Comparison of ENCODE assay signal across 22 cellular contexts in genomic region chr6:148816117-148816516, GRCh38.
A peak's percentile ranks its signal among the peaks of the same experiment; 100 is the strongest.
DNase-seq lines count a peak whose midpoint lies in the region; ATAC-seq, FAIRE-seq and TF ChIP-seq lines count a peak whose summit lies in the region.
"Had no signal": no experiment of that assay in that cellular context is flagged by ENCODE, and none has a peak within 500 bp of the region (broad histone marks: within the 10 kb centered on the region; RNA-seq: fewer than 3 reads in every experiment).

No MANE protein-coding gene starts in this region.

- H3K23ac ChIP-seq in H9 (ENCODE audit: insufficient read length, low read depth, low read length) = no peak overlapping the region

- H3K4ac ChIP-seq in H9 (ENCODE audit: low read depth, low read length) = no peak overlapping the region

- no peak for TF ChIP-seq CTCF in GM13976 (IDR thresholded peaks at IDR 0.05; ENCODE audit: borderline replicate concordance, control extremely low read depth, extremely low read depth, insufficient read depth, missing control alignments)
- no peak for TF ChIP-seq CTCF in H9 (conservative IDR thresholded peaks at IDR 0.05)
- TF ChIP-seq CTCF in GM12878 (IDR thresholded peaks at IDR 0.05 in 2 of 3, conservative IDR thresholded peaks at IDR 0.05 in 1 of 3; ENCODE audit: control insufficient read depth in 2 of 3, extremely low read depth in 1 of 3, insufficient read depth in 1 of 3, low read depth in 3 of 3, low read length in 3 of 3) = no peak

- peak; percentile 23 for DNase-seq in GM13976 (ENCODE audit: low spot score)
- DNase-seq in H9 = no peak
- DNase-seq in GM12878 (ENCODE audit: low read depth, low spot score) = no peak
- no peak for DNase-seq in stimulated activated effector memory CD8-positive, alpha-beta T cell treated with anti-CD3 and anti-CD28 coated beads, Interleukin-12 subunit alpha, Interleukin-12 subunit beta, amount 100 ng/mL, for 72 hours (ENCODE audit: low spot score in 2 of 2)
- DNase-seq in NCI-H1694 (lab: John Stamatoyannopoulos, UW) = no peak
- no peak for DNase-seq in Karpas-422
- DNase-seq: CD8-positive, alpha-beta T cell; COR-L47; DMS153; EL; GM23248; HFFc6; IMR-90; KG1 had no signal

- peaks cover 18% of the 10 kb centered on the region; the same call in 1 of the 2 replicates for H3K79me2 ChIP-seq in H9 (ENCODE audit: insufficient read depth, low read length)
- no peaks in the 10 kb centered on the region for H3K79me2 ChIP-seq in GM12878 (ENCODE audit: control insufficient read depth, insufficient read depth, low read length)
- no peaks in the 10 kb centered on the region for H3K79me2 ChIP-seq in Karpas-422 (ENCODE audit: low read length)

- no peak overlapping the region for H2BK12ac ChIP-seq in H9 (ENCODE audit: insufficient read length, low read depth, low read length)

- TF ChIP-seq RAD21 in GM12878 (IDR thresholded peaks at IDR 0.05; ENCODE audit: insufficient read depth, low read depth, low read length) = no peak

- H3K4me3 ChIP-seq in GM12878 (no peak overlapping the region), Karpas-422 (ENCODE audit: low read length) (no peak overlapping the region)
- H3K4me3 ChIP-seq: GM23248, HAP-1 had no signal

- H3K27ac ChIP-seq in H9 (ENCODE audit: insufficient read length, low read depth, low read length) (no peak overlapping the region), GM12878 (ENCODE audit: control insufficient read depth, insufficient read depth) (no peak overlapping the region), Karpas-422 (ENCODE audit: low read length) (no peak overlapping the region)
- H3K27ac ChIP-seq: C4-2B, GM23248 had no signal

- no peak overlapping the region for H3K14ac ChIP-seq in H9 (ENCODE audit: insufficient read depth, low read length)

- peaks cover 22 to 29% of the 10 kb centered on the region in 2 experiments for H3K9me3 Mint-ChIP-seq in H9
- peaks cover 5% of the 10 kb centered on the region for H3K9me3 Mint-ChIP-seq in stimulated activated effector memory CD8-positive, alpha-beta T cell treated with anti-CD3 and anti-CD28 coated beads, Interleukin-12 subunit alpha, Interleukin-12 subunit beta, amount 100 ng/mL, for 72 hours

- no peaks in the 10 kb centered on the region for H4K20me1 ChIP-seq in H9 (ENCODE audit: control insufficient read depth, insufficient read depth, insufficient read length)
- no peaks in the 10 kb centered on the region for H4K20me1 ChIP-seq in GM12878 (ENCODE audit: control insufficient read depth, insufficient read depth)
- H4K20me1 ChIP-seq in Karpas-422 (ENCODE audit: insufficient read depth, low read depth, low read length) = no peaks in the 10 kb centered on the region

- H3K36me3 Mint-ChIP-seq in H9 (ENCODE audit: insufficient read depth in 1 of 3, low read depth in 3 of 3) = peaks cover 21 to 35% (median 28%) of the 10 kb centered on the region in 3 experiments
- H3K36me3 Mint-ChIP-seq in stimulated activated effector memory CD8-positive, alpha-beta T cell treated with anti-CD3 and anti-CD28 coated beads, Interleukin-12 subunit alpha, Interleukin-12 subunit beta, amount 100 ng/mL, for 72 hours = no peaks in the 10 kb centered on the region
- H3K36me3 Mint-ChIP-seq: CD8-positive, alpha-beta T cell had no signal

- no peaks in the 10 kb centered on the region for H3K23me2 ChIP-seq in H9 (ENCODE audit: insufficient read length, low read depth, low read length, poor library complexity, severe bottlenecking)

- no peak overlapping the region for H4K5ac ChIP-seq in H9 (ENCODE audit: insufficient read length, low read depth, low read length)

- H3K4me2 ChIP-seq in H9 (ENCODE audit: insufficient read depth, insufficient read length, low read length) = no peak overlapping the region
- H3K4me2 ChIP-seq in GM12878 (ENCODE audit: control insufficient read depth, insufficient read depth) = no peak overlapping the region
- no peak overlapping the region for H3K4me2 ChIP-seq in Karpas-422 (ENCODE audit: low read depth, low read length, poor library complexity, severe bottlenecking)

- H2BK20ac ChIP-seq in H9 (ENCODE audit: low read depth, low read length, poor library complexity, severe bottlenecking) = no peak overlapping the region

- H3K27me3 Mint-ChIP-seq in H9 (ENCODE audit: low read depth) = no peaks in the 10 kb centered on the region
- H3K27me3 Mint-ChIP-seq: B cell had no signal

- H2AK5ac ChIP-seq in H9 (ENCODE audit: insufficient read length, low read length) = no peak overlapping the region

- H3K9ac ChIP-seq in H9 (ENCODE audit: extremely low read depth, insufficient read length, low read length) = no peak overlapping the region
- no peak overlapping the region for H3K9ac ChIP-seq in GM12878 (ENCODE audit: control insufficient read depth, insufficient read depth, low read length)
- no peak overlapping the region for H3K9ac ChIP-seq in Karpas-422 (ENCODE audit: low read length)
- H3K9ac ChIP-seq: GM23248 had no signal

- H3K9me2 ChIP-seq in Karpas-422 (replicated peaks; ENCODE audit: insufficient read depth, low read length) = no peaks in the 10 kb centered on the region

- no peak overlapping the region for H3T11ph ChIP-seq in H9 (ENCODE audit: low read length)

- ATAC-seq in GM12878 (no peak), HG02938 (IDR thresholded peaks at IDR 0.05; ENCODE audit: unreplicated experiment) (no peak)
- ATAC-seq in stimulated activated effector memory CD8-positive, alpha-beta T cell treated with anti-CD3 and anti-CD28 coated beads, Interleukin-12 subunit alpha, Interleukin-12 subunit beta, amount 100 ng/mL, for 72 hours = peak; percentile 62
- ATAC-seq: CD8-positive, alpha-beta T cell had no signal

- SMC1A ChIA-PET in GM12878 (lab: Charles Lee; ENCODE audit: uncharacterized antibody, unreplicated experiment) = interaction anchor here (1.3 kb wide), 1 partner anchor 27 kb away, joined by 3 read pairs; no protein-coding TSS in a partner anchor

- no peak overlapping the region for H3K18ac ChIP-seq in H9 (ENCODE audit: insufficient read length, low read depth, low read length)

- no peaks in the 10 kb centered on the region for H3K9me3 ChIP-seq in H9 (ENCODE audit: control insufficient read depth, low read depth, low read length)
- H3K9me3 ChIP-seq in GM12878 (replicated peaks; ENCODE audit: control insufficient read depth, insufficient read depth, low read length) = no peaks in the 10 kb centered on the region; the same call in 2 of the 3 replicates
- H3K9me3 ChIP-seq in Karpas-422 (ENCODE audit: low read length) = no peaks in the 10 kb centered on the region; the same call in 1 of the 2 replicates
- H3K9me3 ChIP-seq: HAP-1 had no signal

- no peak overlapping the region for H2BK120ac ChIP-seq in H9 (ENCODE audit: low read depth, low read length, poor library complexity, severe bottlenecking)

- intact Hi-C loops in GM12878 (cut with micrococcal nuclease; ENCODE audit: unreplicated experiment) = no loop called here

- no peak for TF ChIP-seq EP300 in GM12878 (IDR thresholded peaks at IDR 0.05; ENCODE audit: borderline replicate concordance in 1 of 2, control insufficient read depth in 1 of 2, low read depth in 2 of 2, low read length in 2 of 2)

- no peak for TF ChIP-seq POLR2A in GM12878 (IDR thresholded peaks at IDR 0.05; ENCODE audit: low read depth, low read length)

- H3K27ac Mint-ChIP-seq in H9 = peak overlapping the region in 2 of 3 experiments; percentile 46 to 70; a peak in 3 of 7 replicates
- H3K27ac Mint-ChIP-seq in stimulated activated effector memory CD8-positive, alpha-beta T cell treated with anti-CD3 and anti-CD28 coated beads, Interleukin-12 subunit alpha, Interleukin-12 subunit beta, amount 100 ng/mL, for 72 hours = no peak overlapping the region
- H3K27ac Mint-ChIP-seq: B cell; CD8-positive, alpha-beta T cell; HFFc6 had no signal

- RAD21 ChIA-PET in GM12878 (lab: Charles Lee; ENCODE audit: unreplicated experiment) = no interaction called here

- POLR2A ChIA-PET in GM12878 (lab: Charles Lee) = no interaction called here

- H2BK5ac ChIP-seq in H9 (ENCODE audit: insufficient read length, low read length) = no peak overlapping the region

- no peak overlapping the region for H4K91ac ChIP-seq in H9 (ENCODE audit: insufficient read length, low read depth, low read length)

- H2BK15ac ChIP-seq in H9 (ENCODE audit: low read depth, low read length) = no peak overlapping the region

- H3K4me1 ChIP-seq in H9 (ENCODE audit: insufficient read depth, low read length) = peaks cover 21% of the 10 kb centered on the region
- no peaks in the 10 kb centered on the region for H3K4me1 ChIP-seq in GM12878 (ENCODE audit: control insufficient read depth, insufficient read depth, low read length)
- H3K4me1 ChIP-seq in Karpas-422 (ENCODE audit: low read length) = no peaks in the 10 kb centered on the region

- H4K8ac ChIP-seq in H9 (replicated peaks; ENCODE audit: insufficient read length, low read depth, low read length) = no peak overlapping the region

- H3K36me3 ChIP-seq in GM12878 (ENCODE audit: control insufficient read depth in 2 of 2, insufficient read depth in 2 of 2, low read length in 1 of 2) = no peaks in the 10 kb centered on the region
- H3K36me3 ChIP-seq in Karpas-422 (ENCODE audit: insufficient read depth, low read length) = no peaks in the 10 kb centered on the region
- H3K36me3 ChIP-seq: HAP-1 had no signal

- peaks cover 50 to 54% of the 10 kb centered on the region in 2 experiments for H3K4me1 Mint-ChIP-seq in H9
- peaks cover 6% of the 10 kb centered on the region for H3K4me1 Mint-ChIP-seq in stimulated activated effector memory CD8-positive, alpha-beta T cell treated with anti-CD3 and anti-CD28 coated beads, Interleukin-12 subunit alpha, Interleukin-12 subunit beta, amount 100 ng/mL, for 72 hours

- H2AFZ ChIP-seq in H9 (ENCODE audit: low read length) (no peak overlapping the region), GM12878 (ENCODE audit: control insufficient read depth, low read depth, low read length) (no peak overlapping the region), Karpas-422 (ENCODE audit: low read length) (no peak overlapping the region)
- H2AFZ ChIP-seq: GM23248 had no signal

- in situ Hi-C loops in GM13976 (cut with MboI; ENCODE audit: low sequenced_read_pairs, unreplicated experiment) = no loop called here
- in situ Hi-C loops in GM12878 (cut with MboI) = no loop called here

- no TSS peak for BruUV-seq in GM12878 (replicated peaks; lab: Mats Ljungman, UMichigan)

- H3K4me3 Mint-ChIP-seq in H9 = no peak overlapping the region
- no peak overlapping the region for H3K4me3 Mint-ChIP-seq in stimulated activated effector memory CD8-positive, alpha-beta T cell treated with anti-CD3 and anti-CD28 coated beads, Interleukin-12 subunit alpha, Interleukin-12 subunit beta, amount 100 ng/mL, for 72 hours
- H3K4me3 Mint-ChIP-seq: B cell; CD8-positive, alpha-beta T cell; HFFc6 had no signal

- no peak for FAIRE-seq in GM12878 (lab: Jason Lieb, UNC)
- FAIRE-seq: A204.1, D721Med, G401.6, GM12892 had no signal

- CTCF ChIA-PET in GM12878 (lab: Yijun Ruan, JAX) = interaction anchor here (0.6 to 1.9 kb wide), 2 partner anchors 15 to 27 kb away, joined by 3 to 6 read pairs; no protein-coding TSS in a partner anchor

- no peak overlapping the region for H3K56ac ChIP-seq in H9 (ENCODE audit: insufficient read length, low read depth, low read length)

- no peaks in the 10 kb centered on the region for H3K79me1 ChIP-seq in H9 (ENCODE audit: insufficient read depth, low read depth, low read length, poor library complexity, severe bottlenecking)

- no peaks in the 10 kb centered on the region for H3K27me3 ChIP-seq in H9 (ENCODE audit: insufficient read depth, low read length)
- H3K27me3 ChIP-seq in GM12878 (replicated peaks in 1 of 2; ENCODE audit: control insufficient read depth in 2 of 2, insufficient read depth in 2 of 2, low read length in 1 of 2) = no peaks in the 10 kb centered on the region
- H3K27me3 ChIP-seq in Karpas-422 (ENCODE audit: low read length) = no peaks in the 10 kb centered on the region
